21 cellular contexts compared by ENCODE assay signal in the genomic region with DNA sequence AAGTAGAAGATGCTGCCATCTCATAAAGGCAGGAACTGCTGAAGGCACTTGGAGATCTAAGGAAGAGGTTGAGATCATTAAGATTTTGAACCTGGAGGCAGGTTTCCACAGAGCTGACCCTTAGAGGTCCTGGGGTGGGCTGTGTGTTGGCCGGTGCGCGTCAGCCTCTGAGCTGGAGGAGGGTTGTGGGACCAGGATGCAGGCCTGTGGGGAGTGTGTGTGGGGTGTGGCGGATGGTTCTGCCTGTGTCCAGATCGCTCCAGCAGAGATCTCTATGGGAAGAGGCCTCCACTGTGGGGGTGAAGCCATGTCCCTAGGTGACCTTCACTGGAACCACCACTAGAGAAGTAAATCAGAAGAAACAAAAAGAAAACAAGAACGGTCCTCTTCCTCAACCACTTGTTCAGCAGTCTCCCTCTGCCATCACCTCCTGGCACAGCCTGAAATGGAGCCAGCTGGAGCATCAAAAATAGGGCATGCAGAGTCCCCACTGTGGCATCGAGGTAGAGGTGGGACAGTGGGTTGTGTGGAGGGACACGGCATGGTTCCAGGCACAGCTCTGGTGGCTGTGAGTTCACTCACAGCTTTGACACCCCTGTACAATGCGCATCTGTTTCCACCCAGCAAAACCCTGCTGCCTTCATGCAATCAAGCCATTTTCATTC.
A peak's percentile ranks its signal among the peaks of the same experiment; 100 is the strongest.
DNase-seq lines count a peak whose midpoint lies in the region; ATAC-seq and TF ChIP-seq lines count a peak whose summit lies in the region.
"Had no signal": no experiment of that assay in that cellular context is flagged by ENCODE, and none has a peak within 500 bp of the region (broad histone marks: within the 10 kb centered on the region; RNA-seq: fewer than 3 reads in every experiment).

No MANE protein-coding gene starts in this region.

- H3K27ac ChIP-seq in right atrium auricular region = no peak overlapping the region
- no peak overlapping the region for H3K27ac ChIP-seq in aorta (ENCODE audit: low read depth in 1 of 2, low read length in 2 of 2)
- H3K27ac ChIP-seq in osteoblast (ENCODE audit: low read depth, low read length) = no peak overlapping the region
- H3K27ac ChIP-seq: 22Rv1, BLaER1, C4-2B had no signal

- H3K27me3 ChIP-seq in right atrium auricular region (no peaks in the 10 kb centered on the region), aorta (ENCODE audit: control insufficient read depth in 1 of 2, insufficient read depth in 2 of 2, low read length in 1 of 2) (no peaks in the 10 kb centered on the region), osteoblast (ENCODE audit: insufficient read depth, low read length) (no peaks in the 10 kb centered on the region)
- H3K27me3 ChIP-seq: BLaER1 had no signal

- H3K4me1 ChIP-seq in right atrium auricular region = no peaks in the 10 kb centered on the region
- H3K4me1 ChIP-seq in aorta (ENCODE audit: control insufficient read depth in 1 of 2, insufficient read depth in 2 of 2, low read length in 2 of 2) = no peaks in the 10 kb centered on the region
- H3K4me1 ChIP-seq in osteoblast (ENCODE audit: insufficient read depth, low read length) = no peaks in the 10 kb centered on the region
- H3K4me1 ChIP-seq: Caco-2 had no signal

- no peak overlapping the region for H2AFZ ChIP-seq in osteoblast (ENCODE audit: low read length)
- H2AFZ ChIP-seq: GM23338 had no signal

- no peak overlapping the region for H3K4me3 Mint-ChIP-seq in osteocyte (ENCODE audit: unreplicated experiment)
- H3K4me3 Mint-ChIP-seq: B cell; CD4-positive, CD25-positive, alpha-beta regulatory T cell; CD8-positive, alpha-beta T cell; GM23338; H9 had no signal

- ATAC-seq in Right ventricle myocardium inferior (no peak), aorta (ENCODE audit: low FRiP score) (peak; percentile 44), HG03439 (IDR thresholded peaks at IDR 0.05; ENCODE audit: unreplicated experiment) (no peak)
- ATAC-seq: CD8-positive, alpha-beta T cell; GM23338; HCT116 had no signal

- intact Hi-C loops in Right ventricle myocardium inferior (cut with DNase I) (no loop called here), aorta (cut with DNase I) (no loop called here)

- peaks cover 6% of the 10 kb centered on the region for H3K36me3 Mint-ChIP-seq in osteocyte (ENCODE audit: unreplicated experiment)
- H3K36me3 Mint-ChIP-seq: CD4-positive, CD25-positive, alpha-beta regulatory T cell; CD8-positive, alpha-beta T cell had no signal

- H4K20me1 ChIP-seq in osteoblast (ENCODE audit: insufficient read depth, low read length) = no peaks in the 10 kb centered on the region
- H4K20me1 ChIP-seq: BLaER1 had no signal

- no peaks in the 10 kb centered on the region for H3K27me3 Mint-ChIP-seq in osteocyte (ENCODE audit: unreplicated experiment)
- H3K27me3 Mint-ChIP-seq: B cell; CD4-positive, CD25-positive, alpha-beta regulatory T cell had no signal

- H3K79me2 ChIP-seq in osteoblast (ENCODE audit: insufficient read depth, low read length) = no peaks in the 10 kb centered on the region

- TF ChIP-seq CTCF in right atrium auricular region (IDR thresholded peaks at IDR 0.05) = no peak
- no peak for TF ChIP-seq CTCF in osteocyte (IDR thresholded peaks at IDR 0.05)
- TF ChIP-seq CTCF in osteoblast (IDR thresholded peaks at IDR 0.05; ENCODE audit: extremely low read depth, low read depth, low read length) = no peak

- H3K27ac Mint-ChIP-seq in osteocyte (ENCODE audit: unreplicated experiment) = no peak overlapping the region
- H3K27ac Mint-ChIP-seq: B cell; CD4-positive, CD25-positive, alpha-beta regulatory T cell; CD8-positive, alpha-beta T cell; GM23338; H9 had no signal

- H3K9me3 Mint-ChIP-seq in osteocyte (ENCODE audit: unreplicated experiment) = peaks cover 59% of the 10 kb centered on the region

- H3K4me3 ChIP-seq in right atrium auricular region (no peak overlapping the region), aorta (ENCODE audit: low read length in 2 of 2) (no peak overlapping the region), osteoblast (ENCODE audit: insufficient read depth, low read length) (no peak overlapping the region)
- H3K4me3 ChIP-seq: BLaER1, GM23338 had no signal

- no peaks in the 10 kb centered on the region for H3K4me1 Mint-ChIP-seq in osteocyte (ENCODE audit: unreplicated experiment)
- H3K4me1 Mint-ChIP-seq: B cell; CD4-positive, CD25-positive, alpha-beta regulatory T cell; GM23338; H9 had no signal

- DNase-seq in right atrium auricular region (ENCODE audit: low spot score) = peak; percentile 32
- no peak for DNase-seq in Right ventricle myocardium inferior (ENCODE audit: missing footprints)
- peak; percentile 18 for DNase-seq in ecto neural progenitor cell (ENCODE audit: low spot score)
- DNase-seq in osteocyte (ENCODE audit: extremely low spot score, unreplicated experiment) = peak; percentile 73
- DNase-seq in aorta = no peak
- DNase-seq in osteoblast (ENCODE audit: insufficient read length, low spot score, missing footprints) = no peak
- no peak for DNase-seq in NCI-H2081 treated with DMSO at 0.1 percent for 48 hours (lab: John Stamatoyannopoulos, UW)
- DNase-seq: Caco-2; CD4-positive, CD25-positive, alpha-beta regulatory T cell; CD8-positive, alpha-beta T cell; DMS79; EL; GF-D8; H9 had no signal

- H3K36me3 ChIP-seq in right atrium auricular region (no peaks in the 10 kb centered on the region), aorta (ENCODE audit: control insufficient read depth in 1 of 2, insufficient read depth in 2 of 2, low read length in 1 of 2) (no peaks in the 10 kb centered on the region), osteoblast (ENCODE audit: insufficient read depth, low read length) (no peaks in the 10 kb centered on the region)
- H3K36me3 ChIP-seq: BLaER1 had no signal

- WGBS in aorta, 2 donors = 83 to 84% methylated on average over 9 of the region's 9 CpGs

- no peak overlapping the region for H3K4me2 ChIP-seq in osteoblast (ENCODE audit: insufficient read depth, low read length)
- H3K4me2 ChIP-seq: BLaER1, GM23338 had no signal

- H3K9me3 ChIP-seq in right atrium auricular region (peaks cover 0 to 30% of the 10 kb centered on the region in 2 donors), aorta (ENCODE audit: control insufficient read depth, low read length) (peaks cover 5% of the 10 kb centered on the region), osteoblast (ENCODE audit: low read depth, low read length) (no peaks in the 10 kb centered on the region)

Comparison
In these comparisons a context has a peak if more than half of its experiments do, and no peak if none do; other contexts are left out.
1. DNase-seq: peak in right atrium auricular region (single experiment), ecto neural progenitor cell (single experiment) and osteocyte (single experiment); none in Right ventricle myocardium inferior (single experiment), aorta (0 of 2), osteoblast (single experiment) and NCI-H2081 treated with DMSO at 0.1 percent for 48 hours (single experiment).